ENCODE assay signal across 8 cellular contexts in genomic region chr3:10010546-10011465, GRCh38. TPM values are rescaled to one million over a fixed set of nuclear protein-coding genes. Genes with fewer than 3 reads are reported as not detected.
DNase-seq lines count a peak whose midpoint lies in the region; TF ChIP-seq lines count a peak whose summit lies in the region.

No MANE protein-coding gene starts in this region.

- peak overlapping the region; percentile 34 to 57 for H3K27ac ChIP-seq in testis

- TF ChIP-seq CTCF in HFF-Myc (IDR thresholded peaks at IDR 0.05; ENCODE audit: low read depth, low read length, missing control alignments) (no peak), NB4 (IDR thresholded peaks at IDR 0.05; ENCODE audit: low read depth, low read length) (no peak), osteocyte (IDR thresholded peaks at IDR 0.05) (no peak), testis (IDR thresholded peaks at IDR 0.05) (no peak)

- DNase-seq in HFF-Myc (ENCODE audit: extremely low read depth, low read depth) (no peak), NB4 (ENCODE audit: low read depth) (peak; percentile 90), SKM-1 (lab: John Stamatoyannopoulos, UW; ENCODE audit: unreplicated experiment) (peak; percentile 78), head of caudate nucleus (peak; percentile 83 to 97 (median 92)), osteocyte (ENCODE audit: extremely low spot score, unreplicated experiment) (peak; percentile 98), testis (peak; percentile 98)

- H3K9me3 Mint-ChIP-seq in activated naive CD8-positive, alpha-beta T cell (ENCODE audit: low read depth): no peaks in the 10 kb centered on the region
- H3K9me3 Mint-ChIP-seq in osteocyte (ENCODE audit: unreplicated experiment): no peaks in the 10 kb centered on the region

- no peaks in the 10 kb centered on the region for H3K36me3 Mint-ChIP-seq in activated naive CD8-positive, alpha-beta T cell
- H3K36me3 Mint-ChIP-seq in osteocyte (ENCODE audit: unreplicated experiment): no peaks in the 10 kb centered on the region

- H3K27ac Mint-ChIP-seq in activated naive CD8-positive, alpha-beta T cell: no peak overlapping the region
- peak overlapping the region; percentile 65 for H3K27ac Mint-ChIP-seq in osteocyte (ENCODE audit: unreplicated experiment)

- H3K9me3 ChIP-seq in testis: no peaks in the 10 kb centered on the region

- peaks cover 27% of the 10 kb centered on the region for H3K4me1 ChIP-seq in testis

- H3K4me1 Mint-ChIP-seq in activated naive CD8-positive, alpha-beta T cell (ENCODE audit: low read depth): peaks cover 8% of the 10 kb centered on the region
- H3K4me1 Mint-ChIP-seq in osteocyte (ENCODE audit: unreplicated experiment): peaks cover 31% of the 10 kb centered on the region

- TF ChIP-seq POLR2A in NB4 (IDR thresholded peaks at IDR 0.05; ENCODE audit: extremely low read depth, insufficient read length) (no peak), testis (IDR thresholded peaks at IDR 0.05) (no peak)

- no peaks in the 10 kb centered on the region for H3K36me3 ChIP-seq in testis (ENCODE audit: low read depth, missing control alignments)

- H3K4me3 ChIP-seq in GM08714 (ENCODE audit: low read length) (peak overlapping the region; percentile 61; the same call in 1 of the 2 replicates), HFF-Myc (replicated peaks; ENCODE audit: low read depth, low read length) (peak overlapping the region; percentile 53), NB4 (ENCODE audit: low read depth, low read length) (peak overlapping the region; percentile 40), testis (peak overlapping the region; percentile 59 to 72)

- H3K27me3 ChIP-seq in testis: no peaks in the 10 kb centered on the region

- H3K27me3 Mint-ChIP-seq in activated naive CD8-positive, alpha-beta T cell: peaks cover 8% of the 10 kb centered on the region
- H3K27me3 Mint-ChIP-seq in osteocyte (ENCODE audit: unreplicated experiment): no peaks in the 10 kb centered on the region

- WGBS in testis, 2 donors: 2 to 4% methylated on average over 4 to 55 of the region's 60 CpGs

- intact Hi-C loops in head of caudate nucleus (cut with DNase I): no loop called here
- intact Hi-C loops in testis (cut with DNase I; ENCODE audit: low total_unique reads): no loop called here

- peak overlapping the region; percentile 73 for H3K4me3 Mint-ChIP-seq in activated naive CD8-positive, alpha-beta T cell
- peak overlapping the region; percentile 74 for H3K4me3 Mint-ChIP-seq in osteocyte (ENCODE audit: unreplicated experiment)

RNA-seq across cellular contexts. Expression of gene FANCD2, which starts 15.4 kb away (rescaled TPM):
- total RNA-seq in osteocyte: 6.5 and 8.0 TPM in 2 replicates
- total RNA-seq in testis: 10 to 100 TPM; 23.7 to 41.6 TPM
- 38.5 TPM for polyA plus RNA-seq in testis (ENCODE audit: insufficient read depth, low read depth, low replicate concordance)

RNA-seq across cellular contexts. Expression of gene EMC3, which starts 24.2 kb away (rescaled TPM):
- 67.1 and 67.7 TPM in 2 replicates for total RNA-seq in osteocyte
- total RNA-seq in testis: 10 to 100 TPM; 64.2 to 72.5 TPM
- polyA plus RNA-seq in testis (ENCODE audit: insufficient read depth, low read depth, low replicate concordance): 270 TPM

RNA-seq across cellular contexts. Expression of gene PRRT3, which starts 58.6 kb away (rescaled TPM):
- total RNA-seq in osteocyte (6.6 and 7.9 TPM in 2 replicates), testis (1 to 10 TPM; 6.6 to 7.2 TPM)
- polyA plus RNA-seq in testis (ENCODE audit: insufficient read depth, low read depth, low replicate concordance): 7.6 TPM
